In the genomic region with DNA sequence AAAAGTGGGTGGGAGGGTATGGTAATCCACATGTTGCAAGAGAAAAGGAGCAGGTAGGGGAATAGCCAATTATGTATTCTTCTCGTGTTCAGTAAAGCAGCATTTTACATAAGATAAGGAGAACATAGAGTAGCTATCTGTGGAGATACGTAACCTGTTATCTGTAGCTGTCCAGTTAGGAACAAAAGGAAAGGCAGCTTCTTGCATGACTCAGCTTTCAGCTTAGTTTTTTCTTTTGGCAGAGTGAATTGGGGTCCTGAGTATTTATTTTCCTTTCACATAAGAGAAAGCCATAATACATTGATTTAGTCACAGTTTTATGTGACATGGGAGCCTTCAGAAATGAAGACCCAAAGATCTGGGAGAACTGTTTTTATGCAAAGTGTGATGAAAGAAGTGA, we compare ENCODE assay signal across 21 cellular contexts.
DNase-seq lines count a peak whose midpoint lies in the region; FAIRE-seq and TF ChIP-seq lines count a peak whose summit lies in the region.
"Had no signal": no experiment of that assay in that cellular context is flagged by ENCODE, and none has a peak within 500 bp of the region (broad histone marks: within the 10 kb centered on the region; RNA-seq: fewer than 3 reads in every experiment).

No MANE protein-coding gene starts in this region.

- H3K27me3 Mint-ChIP-seq in astrocyte (ENCODE audit: low read depth, unreplicated experiment) (peaks cover 2% of the 10 kb centered on the region), immature natural killer cell (ENCODE audit: low read depth in 3 of 3) (no peaks in the 10 kb centered on the region)

- no peaks in the 10 kb centered on the region for H3K36me3 Mint-ChIP-seq in astrocyte (ENCODE audit: low read depth, unreplicated experiment)
- no peaks in the 10 kb centered on the region for H3K36me3 Mint-ChIP-seq in immature natural killer cell
- H3K36me3 Mint-ChIP-seq: CD14-positive monocyte; CD4-positive, alpha-beta memory T cell had no signal

- no peaks in the 10 kb centered on the region for H3K27me3 ChIP-seq in astrocyte (ENCODE audit: insufficient read depth, low read length)

- H3K4me3 ChIP-seq in astrocyte (ENCODE audit: insufficient read depth, low read depth, low read length) (no peak overlapping the region), choroid plexus epithelial cell (ENCODE audit: low read depth, low read length) (no peak overlapping the region)
- H3K4me3 ChIP-seq: A549 had no signal

- H3K27ac Mint-ChIP-seq in astrocyte (ENCODE audit: unreplicated experiment) (no peak overlapping the region), immature natural killer cell (no peak overlapping the region)
- H3K27ac Mint-ChIP-seq: CD14-positive monocyte; CD4-positive, alpha-beta memory T cell; HFFc6 had no signal

- H3K27ac ChIP-seq in astrocyte (ENCODE audit: low read depth, low read length) = no peak overlapping the region
- H3K27ac ChIP-seq: A549, HL-60 had no signal

- TF ChIP-seq CTCF in astrocyte (IDR thresholded peaks at IDR 0.05; ENCODE audit: insufficient read depth, low read depth, low read length) (no peak), choroid plexus epithelial cell (conservative IDR thresholded peaks at IDR 0.05; ENCODE audit: low read depth, low read length) (no peak), GM20000 (IDR thresholded peaks at IDR 0.05; ENCODE audit: extremely low read depth, missing control alignments) (no peak)

- peak; percentile 72 for DNase-seq in NCI-H226
- DNase-seq in astrocyte (ENCODE audit: low read depth) = peak; percentile 6
- DNase-seq in choroid plexus epithelial cell (ENCODE audit: low read depth) = peak; percentile 10
- DNase-seq in GM20000 (ENCODE audit: low spot score) = no peak
- DNase-seq in NCI-H2171 treated with DMSO at 0.1 percent for 48 hours (lab: John Stamatoyannopoulos, UW) = no peak
- DNase-seq in germinal center (ENCODE audit: low spot score) = no peak
- no peak for DNase-seq in immature natural killer cell
- DNase-seq: AML-193; Calu3; CD4-positive, alpha-beta memory T cell; DMS 273 treated with DMSO at 0.1 percent for 48 hours; DMS53; DND-41; GOT3; H7 had no signal

- H3K4me1 ChIP-seq in astrocyte (ENCODE audit: insufficient read depth, low read length) = no peaks in the 10 kb centered on the region

- no peaks in the 10 kb centered on the region for H3K4me1 Mint-ChIP-seq in astrocyte (ENCODE audit: low read depth, unreplicated experiment)
- no peaks in the 10 kb centered on the region for H3K4me1 Mint-ChIP-seq in immature natural killer cell
- H3K4me1 Mint-ChIP-seq: CD14-positive monocyte; CD4-positive, alpha-beta memory T cell had no signal

- FAIRE-seq in astrocyte (lab: Jason Lieb, UNC) = no peak
- FAIRE-seq: A549, G401.6, GM12891 had no signal

- no peak overlapping the region for H3K4me2 ChIP-seq in astrocyte (ENCODE audit: low read length)
- H3K4me2 ChIP-seq: A549 had no signal

- H3K79me2 ChIP-seq in astrocyte (ENCODE audit: insufficient read depth, low read length) = no peaks in the 10 kb centered on the region

- H3K9me3 ChIP-seq in astrocyte (ENCODE audit: insufficient read depth, low read depth, low read length) = no peaks in the 10 kb centered on the region
- H3K9me3 ChIP-seq: A549 had no signal

- H3K36me3 ChIP-seq in astrocyte (ENCODE audit: insufficient read depth, low read length) = no peaks in the 10 kb centered on the region

- no peaks in the 10 kb centered on the region for H3K9me3 Mint-ChIP-seq in astrocyte (ENCODE audit: unreplicated experiment)
- H3K9me3 Mint-ChIP-seq in immature natural killer cell = no peaks in the 10 kb centered on the region
- H3K9me3 Mint-ChIP-seq: HFFc6 had no signal

- no peaks in the 10 kb centered on the region for H4K20me1 ChIP-seq in astrocyte (ENCODE audit: insufficient read depth, low read length)

- no peak overlapping the region for H3K9ac ChIP-seq in astrocyte (ENCODE audit: low read length)

- no peak overlapping the region for H2AFZ ChIP-seq in astrocyte (ENCODE audit: low read depth, low read length)

- H3K4me3 Mint-ChIP-seq in astrocyte (ENCODE audit: unreplicated experiment) = no peak overlapping the region
- no peak overlapping the region for H3K4me3 Mint-ChIP-seq in immature natural killer cell
- H3K4me3 Mint-ChIP-seq: CD14-positive monocyte; CD4-positive, alpha-beta memory T cell; HFFc6 had no signal

Comparison
In these comparisons a context has a peak if more than half of its experiments do, and no peak if none do; other contexts are left out.
1. DNase-seq: peak in NCI-H226 (single experiment), astrocyte (single experiment) and choroid plexus epithelial cell (single experiment); none in GM20000 (single experiment), NCI-H2171 treated with DMSO at 0.1 percent for 48 hours (single experiment), germinal center (single experiment) and immature natural killer cell (0 of 3).